In the genomic region with DNA sequence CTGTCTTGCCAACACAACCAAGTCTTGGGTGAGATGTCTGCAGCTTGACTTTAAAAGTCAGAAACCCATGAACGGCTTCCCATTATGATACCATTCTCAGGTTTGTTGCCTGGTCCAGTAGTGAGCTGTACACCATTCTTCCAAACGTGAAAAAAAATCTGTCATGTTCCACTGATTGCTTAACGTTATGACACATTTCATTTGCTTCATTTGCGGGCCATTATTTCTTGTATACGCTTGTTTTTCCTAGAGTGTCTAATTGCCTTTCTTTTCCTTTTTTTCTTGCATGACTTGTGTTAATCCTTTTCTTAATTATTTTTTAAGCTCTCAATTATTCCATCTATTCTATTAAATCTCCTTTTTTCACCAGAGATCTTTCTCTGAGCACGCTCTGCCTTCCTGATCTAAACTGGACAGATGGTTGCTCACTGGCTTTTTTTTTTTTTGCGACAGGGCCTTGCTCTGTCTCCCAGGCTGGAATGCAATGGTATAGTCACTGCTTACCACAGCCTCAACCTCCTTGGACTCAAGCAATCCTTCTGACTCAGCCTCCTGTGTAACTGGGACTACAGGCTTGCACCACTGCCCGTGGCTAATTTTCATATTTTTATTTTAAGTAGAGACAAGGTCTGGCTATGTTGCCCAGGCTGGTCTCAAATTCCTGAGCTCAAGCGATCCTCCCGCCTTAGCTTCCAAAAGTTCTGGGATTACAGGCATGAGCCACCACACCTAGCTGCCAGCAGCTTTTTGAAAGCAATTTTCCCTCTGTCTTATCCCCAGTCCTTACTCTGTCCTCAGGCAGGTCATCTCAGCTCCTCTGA, we compare ENCODE assay signal across 1 cellular context.
TF ChIP-seq lines count a peak whose summit lies in the region.

No MANE protein-coding gene starts in this region.

TF ChIP-seq in SK-N-SH, 30 proteins besides CTCF, POLR2A, EP300 and RAD21 (continued from another document):
- TF ChIP-seq NRF1 (IDR thresholded peaks at IDR 0.05; ENCODE audit: low read depth, low read length) (no peak), TCF12 (IDR thresholded peaks at IDR 0.05) (no peak), EZH2phosphoT487 (IDR thresholded peaks at IDR 0.05; ENCODE audit: borderline replicate concordance, low read depth) (no peak), POLR2AphosphoS5 (IDR thresholded peaks at IDR 0.05; ENCODE audit: low read depth, low read length) (no peak), TEAD4 (IDR thresholded peaks at IDR 0.05; ENCODE audit: borderline replicate concordance, insufficient read depth) (no peak), GABPA (IDR thresholded peaks at IDR 0.05; ENCODE audit: low read depth) (no peak), ELF1 (IDR thresholded peaks at IDR 0.05) (no peak)
- TF ChIP-seq, protein P1, sequence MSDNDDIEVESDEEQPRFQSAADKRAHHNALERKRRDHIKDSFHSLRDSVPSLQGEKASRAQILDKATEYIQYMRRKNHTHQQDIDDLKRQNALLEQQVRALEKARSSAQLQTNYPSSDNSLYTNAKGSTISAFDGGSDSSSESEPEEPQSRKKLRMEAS (IDR thresholded peaks at IDR 0.05; ENCODE audit: low read depth), result no peak
- TF ChIP-seq, protein P2, sequence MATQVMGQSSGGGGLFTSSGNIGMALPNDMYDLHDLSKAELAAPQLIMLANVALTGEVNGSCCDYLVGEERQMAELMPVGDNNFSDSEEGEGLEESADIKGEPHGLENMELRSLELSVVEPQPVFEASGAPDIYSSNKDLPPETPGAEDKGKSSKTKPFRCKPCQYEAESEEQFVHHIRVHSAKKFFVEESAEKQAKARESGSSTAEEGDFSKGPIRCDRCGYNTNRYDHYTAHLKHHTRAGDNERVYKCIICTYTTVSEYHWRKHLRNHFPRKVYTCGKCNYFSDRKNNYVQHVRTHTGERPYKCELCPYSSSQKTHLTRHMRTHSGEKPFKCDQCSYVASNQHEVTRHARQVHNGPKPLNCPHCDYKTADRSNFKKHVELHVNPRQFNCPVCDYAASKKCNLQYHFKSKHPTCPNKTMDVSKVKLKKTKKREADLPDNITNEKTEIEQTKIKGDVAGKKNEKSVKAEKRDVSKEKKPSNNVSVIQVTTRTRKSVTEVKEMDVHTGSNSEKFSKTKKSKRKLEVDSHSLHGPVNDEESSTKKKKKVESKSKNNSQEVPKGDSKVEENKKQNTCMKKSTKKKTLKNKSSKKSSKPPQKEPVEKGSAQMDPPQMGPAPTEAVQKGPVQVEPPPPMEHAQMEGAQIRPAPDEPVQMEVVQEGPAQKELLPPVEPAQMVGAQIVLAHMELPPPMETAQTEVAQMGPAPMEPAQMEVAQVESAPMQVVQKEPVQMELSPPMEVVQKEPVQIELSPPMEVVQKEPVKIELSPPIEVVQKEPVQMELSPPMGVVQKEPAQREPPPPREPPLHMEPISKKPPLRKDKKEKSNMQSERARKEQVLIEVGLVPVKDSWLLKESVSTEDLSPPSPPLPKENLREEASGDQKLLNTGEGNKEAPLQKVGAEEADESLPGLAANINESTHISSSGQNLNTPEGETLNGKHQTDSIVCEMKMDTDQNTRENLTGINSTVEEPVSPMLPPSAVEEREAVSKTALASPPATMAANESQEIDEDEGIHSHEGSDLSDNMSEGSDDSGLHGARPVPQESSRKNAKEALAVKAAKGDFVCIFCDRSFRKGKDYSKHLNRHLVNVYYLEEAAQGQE (IDR thresholded peaks at IDR 0.05; ENCODE audit: low read depth, low read length), result no peak
- TF ChIP-seq, protein P3, sequence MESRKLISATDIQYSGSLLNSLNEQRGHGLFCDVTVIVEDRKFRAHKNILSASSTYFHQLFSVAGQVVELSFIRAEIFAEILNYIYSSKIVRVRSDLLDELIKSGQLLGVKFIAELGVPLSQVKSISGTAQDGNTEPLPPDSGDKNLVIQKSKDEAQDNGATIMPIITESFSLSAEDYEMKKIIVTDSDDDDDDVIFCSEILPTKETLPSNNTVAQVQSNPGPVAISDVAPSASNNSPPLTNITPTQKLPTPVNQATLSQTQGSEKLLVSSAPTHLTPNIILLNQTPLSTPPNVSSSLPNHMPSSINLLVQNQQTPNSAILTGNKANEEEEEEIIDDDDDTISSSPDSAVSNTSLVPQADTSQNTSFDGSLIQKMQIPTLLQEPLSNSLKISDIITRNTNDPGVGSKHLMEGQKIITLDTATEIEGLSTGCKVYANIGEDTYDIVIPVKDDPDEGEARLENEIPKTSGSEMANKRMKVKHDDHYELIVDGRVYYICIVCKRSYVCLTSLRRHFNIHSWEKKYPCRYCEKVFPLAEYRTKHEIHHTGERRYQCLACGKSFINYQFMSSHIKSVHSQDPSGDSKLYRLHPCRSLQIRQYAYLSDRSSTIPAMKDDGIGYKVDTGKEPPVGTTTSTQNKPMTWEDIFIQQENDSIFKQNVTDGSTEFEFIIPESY (IDR thresholded peaks at IDR 0.05; ENCODE audit: borderline replicate concordance, low read depth), result no peak
